ENCODE assay signal across 8 cellular contexts in genomic region chr21:45541221-45542039, GRCh38. TPM values are rescaled to one million over a fixed set of nuclear protein-coding genes. Genes with fewer than 3 reads are reported as not detected.
DNase-seq lines count a peak whose midpoint lies in the region; ATAC-seq and TF ChIP-seq lines count a peak whose summit lies in the region.

No MANE protein-coding gene starts in this region.

- H3K9me3 Mint-ChIP-seq in activated T-cell treated with anti-CD3 and anti-CD28 coated beads, Interleukin-2, amount 50 U/mL, for 72 hours, result no peaks in the 10 kb centered on the region
- H3K9me3 Mint-ChIP-seq in natural killer cell treated with Interleukin-12 subunit alpha and Interleukin-12 subunit beta and Interleukin-15 and Interleukin-18, amount 100 ng/mL, for 72 hours, result no peaks in the 10 kb centered on the region
- H3K9me3 Mint-ChIP-seq in stimulated activated naive CD8-positive, alpha-beta T cell treated with anti-CD3 and anti-CD28 coated beads, Interleukin-15, amount 100 ng/mL, for 72 hours, result no peaks in the 10 kb centered on the region

- H2AFZ ChIP-seq in OCI-LY7 (ENCODE audit: low read length), result no peak overlapping the region

- H3K4me3 ChIP-seq in OCI-LY7 (ENCODE audit: low read depth, low read length, poor library complexity, severe bottlenecking), result peak overlapping the region; percentile 71

- ATAC-seq in HG03066 (IDR thresholded peaks at IDR 0.05; ENCODE audit: low read depth, unreplicated experiment) (peak; percentile 53), GM21381 (IDR thresholded peaks at IDR 0.05; ENCODE audit: unreplicated experiment) (no peak)
- ATAC-seq in activated T-cell treated with anti-CD3 and anti-CD28 coated beads, Interleukin-2, amount 50 U/mL, for 72 hours (replicated peaks in 1 of 2), result peak; percentile 79 to 81
- peak; percentile 77 to 85 for ATAC-seq in natural killer cell treated with Interleukin-12 subunit alpha and Interleukin-12 subunit beta and Interleukin-15 and Interleukin-18, amount 100 ng/mL, for 72 hours
- peak; percentile 79 for ATAC-seq in stimulated activated naive CD8-positive, alpha-beta T cell treated with anti-CD3 and anti-CD28 coated beads, Interleukin-15, amount 100 ng/mL, for 72 hours

- H3K9me2 ChIP-seq in OCI-LY7 (ENCODE audit: insufficient read depth, low read length), result no peaks in the 10 kb centered on the region

- peak overlapping the region; percentile 95 for H3K4me2 ChIP-seq in OCI-LY7 (ENCODE audit: low read length)

- CTCF ChIA-PET in OCI-LY7 (lab: Charles Lee; ENCODE audit: unreplicated experiment), result no interaction called here

- H3K27ac ChIP-seq in OCI-LY7 (ENCODE audit: low read depth, low read length, poor library complexity, severe bottlenecking), result no peak overlapping the region

- H4K20me1 ChIP-seq in OCI-LY7 (ENCODE audit: insufficient read depth, low read length), result no peaks in the 10 kb centered on the region

- intact Hi-C loops in OCI-LY7 (cut with micrococcal nuclease; ENCODE audit: unreplicated experiment), result no loop called here

- peak overlapping the region; percentile 80 to 91 for H3K4me3 Mint-ChIP-seq in activated T-cell treated with anti-CD3 and anti-CD28 coated beads, Interleukin-2, amount 50 U/mL, for 72 hours
- H3K4me3 Mint-ChIP-seq in natural killer cell treated with Interleukin-12 subunit alpha and Interleukin-12 subunit beta and Interleukin-15 and Interleukin-18, amount 100 ng/mL, for 72 hours, result peak overlapping the region; percentile 84
- H3K4me3 Mint-ChIP-seq in stimulated activated naive CD8-positive, alpha-beta T cell treated with anti-CD3 and anti-CD28 coated beads, Interleukin-15, amount 100 ng/mL, for 72 hours, result peak overlapping the region; percentile 77 to 86

- no peaks in the 10 kb centered on the region for H3K4me1 ChIP-seq in OCI-LY7 (ENCODE audit: insufficient read depth, low read length, poor library complexity, severe bottlenecking)

- H3K4me1 Mint-ChIP-seq in activated T-cell treated with anti-CD3 and anti-CD28 coated beads, Interleukin-2, amount 50 U/mL, for 72 hours (ENCODE audit: low read depth), result peaks cover 21% of the 10 kb centered on the region
- H3K4me1 Mint-ChIP-seq in natural killer cell treated with Interleukin-12 subunit alpha and Interleukin-12 subunit beta and Interleukin-15 and Interleukin-18, amount 100 ng/mL, for 72 hours (ENCODE audit: low read depth in 2 of 2), result peaks cover 0 to 11% of the 10 kb centered on the region in 2 donors
- H3K4me1 Mint-ChIP-seq in stimulated activated naive CD8-positive, alpha-beta T cell treated with anti-CD3 and anti-CD28 coated beads, Interleukin-15, amount 100 ng/mL, for 72 hours, result peaks cover 48% of the 10 kb centered on the region

- H3K79me2 ChIP-seq in OCI-LY7 (ENCODE audit: insufficient read depth, low read depth, low read length), result peaks cover 6% of the 10 kb centered on the region; the same call in 1 of the 2 replicates

- no peaks in the 10 kb centered on the region for H3K36me3 ChIP-seq in OCI-LY7 (ENCODE audit: insufficient read depth, low read length)

- POLR2A ChIA-PET in OCI-LY7 (lab: Charles Lee), result no interaction called here

- no peaks in the 10 kb centered on the region for H3K36me3 Mint-ChIP-seq in activated T-cell treated with anti-CD3 and anti-CD28 coated beads, Interleukin-2, amount 50 U/mL, for 72 hours (ENCODE audit: insufficient read depth in 2 of 2)
- H3K36me3 Mint-ChIP-seq in natural killer cell treated with Interleukin-12 subunit alpha and Interleukin-12 subunit beta and Interleukin-15 and Interleukin-18, amount 100 ng/mL, for 72 hours, result no peaks in the 10 kb centered on the region

- DNase-seq in GDM1 (lab: John Stamatoyannopoulos, UW), result peak; percentile 67
- peak; percentile 68 for DNase-seq in OCI-LY7 (ENCODE audit: low spot score)
- peak; percentile 80 to 85 for DNase-seq in activated T-cell treated with anti-CD3 and anti-CD28 coated beads, Interleukin-2, amount 50 U/mL, for 72 hours
- DNase-seq in fibroblast of peridontal ligament (ENCODE audit: extremely low read depth), result peak; percentile 32
- DNase-seq in natural killer cell treated with Interleukin-12 subunit alpha and Interleukin-12 subunit beta and Interleukin-15 and Interleukin-18, amount 100 ng/mL, for 72 hours (ENCODE audit: low spot score), result peak; percentile 82
- peak; percentile 61 to 77 for DNase-seq in stimulated activated naive CD8-positive, alpha-beta T cell treated with anti-CD3 and anti-CD28 coated beads, Interleukin-15, amount 100 ng/mL, for 72 hours

- TF ChIP-seq CTCF in OCI-LY7 (conservative IDR thresholded peaks at IDR 0.05; ENCODE audit: low read length), result no peak

- no peaks in the 10 kb centered on the region for H3K27me3 Mint-ChIP-seq in activated T-cell treated with anti-CD3 and anti-CD28 coated beads, Interleukin-2, amount 50 U/mL, for 72 hours (ENCODE audit: low read depth)
- no peaks in the 10 kb centered on the region for H3K27me3 Mint-ChIP-seq in natural killer cell treated with Interleukin-12 subunit alpha and Interleukin-12 subunit beta and Interleukin-15 and Interleukin-18, amount 100 ng/mL, for 72 hours
- H3K27me3 Mint-ChIP-seq in stimulated activated naive CD8-positive, alpha-beta T cell treated with anti-CD3 and anti-CD28 coated beads, Interleukin-15, amount 100 ng/mL, for 72 hours, result no peaks in the 10 kb centered on the region

- H3K27ac Mint-ChIP-seq in activated T-cell treated with anti-CD3 and anti-CD28 coated beads, Interleukin-2, amount 50 U/mL, for 72 hours, result peak overlapping the region; percentile 88
- peak overlapping the region in 1 of 2 donors; percentile 61 for H3K27ac Mint-ChIP-seq in natural killer cell treated with Interleukin-12 subunit alpha and Interleukin-12 subunit beta and Interleukin-15 and Interleukin-18, amount 100 ng/mL, for 72 hours
- H3K27ac Mint-ChIP-seq in stimulated activated naive CD8-positive, alpha-beta T cell treated with anti-CD3 and anti-CD28 coated beads, Interleukin-15, amount 100 ng/mL, for 72 hours, result peak overlapping the region; percentile 47 to 67

- TSS peak; percentile 69 for BruUV-seq in OCI-LY7 (replicated peaks; lab: Mats Ljungman, UMichigan)

- no peaks in the 10 kb centered on the region for H3K9me3 ChIP-seq in OCI-LY7 (ENCODE audit: low read length)

RNA-seq across cellular contexts. Expression of gene SLC19A1, which starts 0.8 kb away (rescaled TPM):
- total RNA-seq in OCI-LY7 (2014; rRNA removed; shearing (Covaris generic)), result 13.2 and 17.9 TPM in 2 replicates
- 41.1 and 41.2 TPM in 2 replicates for total RNA-seq in OCI-LY7 (2022)
- total RNA-seq in activated T-cell treated with anti-CD3 and anti-CD28 coated beads, Interleukin-2, amount 50 U/mL, for 72 hours, result 10 to 100 TPM; 30.4 to 40.1 TPM
- total RNA-seq in natural killer cell treated with Interleukin-12 subunit alpha and Interleukin-12 subunit beta and Interleukin-15 and Interleukin-18, amount 100 ng/mL, for 72 hours, result 100 to 1,000 TPM in 1 of 2 donors, 10 to 100 TPM in 1; 23.3 to 110 TPM

Comparison
In these comparisons a context has a peak if more than half of its experiments do, and no peak if none do; other contexts are left out.
1. DNase-seq: peak in every context shown above with its lines; median percentile 82 in activated T-cell treated with anti-CD3 and anti-CD28 coated beads, Interleukin-2, amount 50 U/mL, for 72 hours; 82 in natural killer cell treated with Interleukin-12 subunit alpha and Interleukin-12 subunit beta and Interleukin-15 and Interleukin-18, amount 100 ng/mL, for 72 hours; 69 in stimulated activated naive CD8-positive, alpha-beta T cell treated with anti-CD3 and anti-CD28 coated beads, Interleukin-15, amount 100 ng/mL, for 72 hours; 68 in OCI-LY7; 67 in GDM1; 32 in fibroblast of peridontal ligament.